ENCODE assay signal across 9 cellular contexts in the genomic region with DNA sequence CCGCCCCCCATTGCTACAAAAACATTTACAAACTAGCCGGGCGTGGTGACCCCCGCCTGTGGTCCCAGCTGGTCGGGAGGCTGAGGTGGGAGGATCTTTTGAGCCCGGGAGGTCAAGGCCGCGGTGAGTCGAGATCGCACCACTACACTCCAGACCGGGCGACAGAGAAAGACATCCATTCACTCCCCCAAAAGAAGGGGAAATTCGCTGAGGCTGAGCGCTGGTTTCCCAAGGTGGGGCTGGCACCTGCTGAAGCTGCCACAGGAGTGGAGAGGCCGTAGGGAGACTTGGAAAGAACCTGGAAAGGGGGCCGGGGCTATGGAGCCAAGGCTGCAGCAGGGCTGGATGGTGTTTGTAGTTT. TPM values are rescaled to one million over a fixed set of nuclear protein-coding genes. Genes with fewer than 3 reads are reported as not detected.
DNase-seq lines count a peak whose midpoint lies in the region; ATAC-seq and TF ChIP-seq lines count a peak whose summit lies in the region.
"Had no signal": no experiment of that assay in that cellular context is flagged by ENCODE, and none has a peak within 500 bp of the region (broad histone marks: within the 10 kb centered on the region; RNA-seq: fewer than 3 reads in every experiment).

No MANE protein-coding gene starts in this region.

- H3K9me3 ChIP-seq in esophagus squamous epithelium = no peaks in the 10 kb centered on the region
- no peaks in the 10 kb centered on the region for H3K9me3 ChIP-seq in psoas muscle

- TF ChIP-seq POLR2A in esophagus squamous epithelium (IDR thresholded peaks at IDR 0.05) = no peak

- no peak for DNase-seq in GM12864 (ENCODE audit: low read depth)
- DNase-seq in SHP77 treated with DMSO at 0.1 percent for 48 hours (lab: John Stamatoyannopoulos, UW) = peak; percentile 19
- DNase-seq in esophagus squamous epithelium (lab: John Stamatoyannopoulos, UW) = no peak
- DNase-seq in psoas muscle = no peak
- DNase-seq in NCI-H226 = no peak
- no peak for DNase-seq in stimulated activated CD4-positive, alpha-beta T cell treated with anti-CD3 and anti-CD28 coated beads, Interleukin-15, amount 100 ng/mL, for 24 hours
- no peak for DNase-seq in CD1c-positive myeloid dendritic cell (ENCODE audit: extremely low spot score)
- DNase-seq: GOT3 had no signal

- H3K4me3 ChIP-seq in GM12864 (ENCODE audit: low read depth, low read length) (peak overlapping the region; percentile 96), esophagus squamous epithelium (peak overlapping the region; percentile 58 to 97 (median 77)), psoas muscle (peak overlapping the region; percentile 89)

- WGBS in esophagus squamous epithelium, 2 donors = 33 to 79% methylated on average over 3 to 10 of the region's 16 CpGs
- WGBS in psoas muscle, 3 donors = 77 to 88% (median 78%) methylated on average over 16 of the region's 16 CpGs

- no peaks in the 10 kb centered on the region for H3K36me3 ChIP-seq in esophagus squamous epithelium
- no peaks in the 10 kb centered on the region for H3K36me3 ChIP-seq in psoas muscle (ENCODE audit: insufficient read depth in 1 of 2, low read depth in 1 of 2)

- intact Hi-C loops in esophagus squamous epithelium (cut with DNase I) (no loop called here), psoas muscle (cut with DNase I) (no loop called here)

- ATAC-seq in psoas muscle (no peak), HG03175 (IDR thresholded peaks at IDR 0.05; ENCODE audit: unreplicated experiment) (no peak)

- H3K4me1 ChIP-seq in esophagus squamous epithelium = peaks cover 14 to 43% (median 20%) of the 10 kb centered on the region in 3 donors
- H3K4me1 ChIP-seq in psoas muscle = peaks cover 22% of the 10 kb centered on the region

- peak overlapping the region; percentile 92 to 99 (median 96) for H3K27ac ChIP-seq in esophagus squamous epithelium
- H3K27ac ChIP-seq in psoas muscle = peak overlapping the region; percentile 90

- no peaks in the 10 kb centered on the region for H3K27me3 ChIP-seq in esophagus squamous epithelium
- no peaks in the 10 kb centered on the region for H3K27me3 ChIP-seq in psoas muscle (ENCODE audit: insufficient read depth in 3 of 3, low read length in 2 of 3)

- TF ChIP-seq CTCF in GM12864 (IDR thresholded peaks at IDR 0.05; ENCODE audit: low read depth, low read length, missing control alignments) (no peak), esophagus squamous epithelium (IDR thresholded peaks at IDR 0.05) (no peak), psoas muscle (IDR thresholded peaks at IDR 0.05) (no peak)

RNA-seq across cellular contexts. Expression of a gene that starts 0.7 kb away (rescaled TPM):
- total RNA-seq in esophagus squamous epithelium (10 to 100 TPM; 10.0 to 33.0 (median 13.3) TPM), psoas muscle (10 to 100 TPM; 15.3 to 30.8 (median 17.8) TPM)
- polyA plus RNA-seq in psoas muscle = 10 to 100 TPM in 1 of 3 donors, 1 to 10 TPM in 2; 6.9 to 13.5 (median 9.3) TPM
